3 cellular contexts compared by ENCODE assay signal in genomic region chr11:70839851-70840250, GRCh38.
"Had no signal": no experiment of that assay in that cellular context is flagged by ENCODE, and none has a peak within 500 bp of the region (broad histone marks: within the 10 kb centered on the region; RNA-seq: fewer than 3 reads in every experiment).

No MANE protein-coding gene starts in this region.

- DNase-seq: GDM1, GF-D8 had no signal

- ATAC-seq: GM12878 had no signal

- H3K4me3 ChIP-seq: GM12878 had no signal
